ENCODE assay signal across 12 cellular contexts in the genomic region with DNA sequence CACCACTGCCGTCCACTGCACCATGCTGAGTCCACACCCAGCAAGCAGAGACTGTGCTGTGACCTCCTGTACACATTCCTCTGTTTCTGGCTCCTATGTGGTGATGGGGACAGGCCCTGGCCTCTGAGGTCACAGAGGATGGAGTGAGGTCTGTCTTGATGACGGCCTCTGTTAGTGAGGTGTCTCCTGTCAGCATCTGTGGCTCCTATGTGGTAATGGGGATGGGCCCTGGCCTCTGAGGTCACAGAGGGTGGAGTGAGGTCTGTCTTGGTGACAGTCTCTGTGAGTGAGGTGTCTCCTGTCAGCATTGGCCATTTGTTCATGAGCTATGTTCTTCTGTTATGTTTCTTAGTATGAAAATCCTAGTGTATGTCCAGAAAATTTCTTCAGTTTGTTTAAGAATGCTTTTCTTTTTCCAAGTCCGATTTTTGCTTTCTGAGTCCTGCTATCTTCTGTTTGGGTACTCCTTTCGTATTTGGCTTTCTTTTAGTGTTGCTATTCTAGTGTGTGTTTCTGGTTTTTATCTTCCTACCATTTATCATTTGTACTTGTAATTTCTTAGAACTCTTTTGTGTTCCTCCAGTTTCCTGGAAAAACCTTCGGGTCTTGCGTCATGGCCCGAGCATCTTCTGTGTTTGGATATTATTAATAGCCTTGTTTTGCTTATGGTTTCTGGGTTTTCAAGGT. TPM values are rescaled to one million over a fixed set of nuclear protein-coding genes. Genes with fewer than 3 reads are reported as not detected.
DNase-seq lines count a peak whose midpoint lies in the region; ATAC-seq and TF ChIP-seq lines count a peak whose summit lies in the region.
"Had no signal": no experiment of that assay in that cellular context is flagged by ENCODE, and none has a peak within 500 bp of the region (broad histone marks: within the 10 kb centered on the region; RNA-seq: fewer than 3 reads in every experiment).

No MANE protein-coding gene starts in this region.

- H3K27me3 ChIP-seq in colonic mucosa (no peaks in the 10 kb centered on the region), MM.1S (replicated peaks; ENCODE audit: insufficient read depth, low read length) (no peaks in the 10 kb centered on the region)

- H3K4me3 ChIP-seq in colonic mucosa (no peak overlapping the region), MM.1S (ENCODE audit: low read length) (no peak overlapping the region)
- H3K4me3 ChIP-seq: coronary artery, lung had no signal

- H3K4me2 ChIP-seq in MM.1S (ENCODE audit: low read depth, low read length): no peak overlapping the region

- H3K9me3 ChIP-seq in colonic mucosa (no peaks in the 10 kb centered on the region), MM.1S (replicated peaks; ENCODE audit: insufficient read depth, low read length) (no peaks in the 10 kb centered on the region)

- peak overlapping the region; percentile 44 for H3K27ac ChIP-seq in colonic mucosa
- H3K27ac ChIP-seq in MM.1S (ENCODE audit: low read length): no peak overlapping the region

- H3K4me1 ChIP-seq in colonic mucosa: peaks cover 6% of the 10 kb centered on the region
- H3K4me1 ChIP-seq in MM.1S (ENCODE audit: low read length): no peaks in the 10 kb centered on the region

- H3K4me1 Mint-ChIP-seq in natural killer cell: peaks cover 21 to 24% of the 10 kb centered on the region in 2 donors

- ATAC-seq in natural killer cell: peak in 2 of 3 donors; percentile 73 to 75

- no peaks in the 10 kb centered on the region for H3K9me2 ChIP-seq in MM.1S (replicated peaks; ENCODE audit: insufficient read depth, low read length)

- peaks cover 61% of the 10 kb centered on the region for H3K79me2 ChIP-seq in MM.1S (ENCODE audit: low read length)

- H3F3A ChIP-seq in MM.1S (ENCODE audit: insufficient read depth, low read length): no peaks in the 10 kb centered on the region

- H2AFZ ChIP-seq in MM.1S (ENCODE audit: low read length): no peak overlapping the region

- no peaks in the 10 kb centered on the region for H3K27me3 Mint-ChIP-seq in natural killer cell (ENCODE audit: low read depth in 2 of 2)

- H3K36me3 Mint-ChIP-seq in natural killer cell: no peaks in the 10 kb centered on the region

- no peak overlapping the region for H3K4me3 Mint-ChIP-seq in natural killer cell

- H3K9me3 Mint-ChIP-seq in natural killer cell: no peaks in the 10 kb centered on the region

- no peaks in the 10 kb centered on the region for H3K36me3 ChIP-seq in colonic mucosa
- H3K36me3 ChIP-seq in MM.1S (replicated peaks; ENCODE audit: insufficient read depth, low read length): no peaks in the 10 kb centered on the region

- TF ChIP-seq CTCF in colonic mucosa (IDR thresholded peaks at IDR 0.05) (no peak), natural killer cell (IDR thresholded peaks at IDR 0.05) (no peak), MM.1S (IDR thresholded peaks at IDR 0.05; ENCODE audit: low read length) (no peak)

- intact Hi-C loops in colonic mucosa (cut with DNase I) (no loop called here), natural killer cell (cut with micrococcal nuclease) (no loop called here)

- no peak overlapping the region for H3K9ac ChIP-seq in colonic mucosa (ENCODE audit: low read depth in 2 of 2, low read length in 2 of 2)
- H3K9ac ChIP-seq in MM.1S (ENCODE audit: low read length): no peak overlapping the region

- peak; percentile 23 for DNase-seq in AG08396 (ENCODE audit: low spot score)
- peak; percentile 8 for DNase-seq in NK-92 (lab: John Stamatoyannopoulos, UW; ENCODE audit: unreplicated experiment)
- DNase-seq in colonic mucosa: no peak
- no peak for DNase-seq in natural killer cell
- no peak for DNase-seq in SIG-M5 (lab: John Stamatoyannopoulos, UW)
- no peak for DNase-seq in NCI-H1092 (lab: John Stamatoyannopoulos, UW)
- no peak for DNase-seq in MM.1S
- no peak for DNase-seq in NCI-H2029 (lab: John Stamatoyannopoulos, UW)
- DNase-seq: C1 segment of cervical spinal cord, NCI-H187 treated with DMSO at 0.1 percent for 48 hours had no signal

- no peak overlapping the region for H3K27ac Mint-ChIP-seq in natural killer cell

- no peaks in the 10 kb centered on the region for H4K20me1 ChIP-seq in MM.1S (ENCODE audit: insufficient read depth, low read length)

RNA-seq across cellular contexts. Expression of a gene that starts 13.4 kb away (rescaled TPM):
- 10 to 100 TPM; 19.0 to 28.0 TPM for total RNA-seq in colonic mucosa
- 10 to 100 TPM; 19.0 to 24.2 (median 23.1) TPM for total RNA-seq in natural killer cell

RNA-seq across cellular contexts. Expression of a gene that starts 13.5 kb away (rescaled TPM):
- 10 to 100 TPM in 1 of 2 donors, 1 to 10 TPM in 1; 9.0 to 16.0 TPM for total RNA-seq in colonic mucosa
- 10 to 100 TPM in 2 of 3 donors, 1 to 10 TPM in 1; 8.8 to 12.4 (median 12.3) TPM for total RNA-seq in natural killer cell

Comparison
In these comparisons a context has a peak if more than half of its experiments do, and no peak if none do; other contexts are left out.
1. DNase-seq: peak in AG08396 (single experiment) and NK-92 (single experiment); none in colonic mucosa (single experiment), natural killer cell (single experiment), SIG-M5 (single experiment), NCI-H1092 (single experiment), MM.1S (single experiment) and NCI-H2029 (single experiment).